Comparison of ENCODE assay signal across 12 cellular contexts in the genomic region with DNA sequence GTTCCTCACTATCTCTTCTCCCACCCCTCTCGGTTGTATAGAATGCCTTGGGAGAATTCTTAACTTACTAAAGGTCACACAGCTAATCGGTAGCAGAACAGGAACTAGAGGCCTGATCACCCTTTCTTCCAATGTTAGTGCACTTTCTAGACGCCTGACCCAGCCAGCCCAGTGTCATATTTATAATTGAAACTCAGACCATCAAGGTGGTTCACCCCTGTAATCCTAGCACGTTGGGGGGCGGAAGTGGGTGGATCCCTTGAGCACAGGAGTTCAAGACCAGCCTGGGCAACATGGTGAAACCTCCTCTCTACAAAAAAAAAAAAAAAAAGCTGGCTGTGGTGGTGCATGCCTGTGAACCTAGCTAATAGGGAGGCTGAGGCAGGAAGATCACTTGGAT. TPM values are rescaled to one million over a fixed set of nuclear protein-coding genes. Genes with fewer than 3 reads are reported as not detected.
DNase-seq lines count a peak whose midpoint lies in the region; ATAC-seq and TF ChIP-seq lines count a peak whose summit lies in the region.
"Had no signal": no experiment of that assay in that cellular context is flagged by ENCODE, and none has a peak within 500 bp of the region (broad histone marks: within the 10 kb centered on the region; RNA-seq: fewer than 3 reads in every experiment).

No MANE protein-coding gene starts in this region.

- H3K27me3 Mint-ChIP-seq in activated T-cell treated with anti-CD3 and anti-CD28 coated beads, Interleukin-2, amount 50 U/mL, for 4 hours (ENCODE audit: low read depth): no peaks in the 10 kb centered on the region
- H3K27me3 Mint-ChIP-seq in endodermal cell (ENCODE audit: insufficient read depth): peaks cover 11% of the 10 kb centered on the region

- CTCF ChIA-PET in OCI-LY7 (lab: Charles Lee; ENCODE audit: unreplicated experiment): no interaction called here

- no peaks in the 10 kb centered on the region for H3K9me3 Mint-ChIP-seq in activated T-cell treated with anti-CD3 and anti-CD28 coated beads, Interleukin-2, amount 50 U/mL, for 4 hours
- H3K9me3 Mint-ChIP-seq in endodermal cell: no peaks in the 10 kb centered on the region

- H2AFZ ChIP-seq in OCI-LY7 (ENCODE audit: low read length): peak overlapping the region; percentile 14; the same call in 1 of the 2 replicates

- peaks cover 41% of the 10 kb centered on the region for H3K4me1 Mint-ChIP-seq in activated T-cell treated with anti-CD3 and anti-CD28 coated beads, Interleukin-2, amount 50 U/mL, for 4 hours (ENCODE audit: low read depth)
- H3K4me1 Mint-ChIP-seq in endodermal cell: peaks cover 12% of the 10 kb centered on the region

- H3K9me2 ChIP-seq in OCI-LY7 (ENCODE audit: insufficient read depth, low read length): no peaks in the 10 kb centered on the region

- H3K9ac ChIP-seq in endodermal cell (ENCODE audit: extremely low read depth, low read length, poor library complexity, severe bottlenecking) (no peak overlapping the region), skeletal muscle satellite cell (ENCODE audit: low read depth, low read length) (no peak overlapping the region)

- H3K4me1 ChIP-seq in OCI-LY7 (ENCODE audit: insufficient read depth, low read length, poor library complexity, severe bottlenecking): peaks cover 29% of the 10 kb centered on the region
- no peaks in the 10 kb centered on the region for H3K4me1 ChIP-seq in endodermal cell (ENCODE audit: control insufficient read depth, insufficient read depth, low read length)
- peaks cover 12% of the 10 kb centered on the region for H3K4me1 ChIP-seq in skeletal muscle satellite cell (ENCODE audit: control insufficient read depth, insufficient read depth, low read length)
- H3K4me1 ChIP-seq in gastroesophageal sphincter: peaks cover 0 to 52% (median 8%) of the 10 kb centered on the region in 3 donors
- H3K4me1 ChIP-seq: prostate gland had no signal

- H3K27ac ChIP-seq in OCI-LY7 (ENCODE audit: low read depth, low read length, poor library complexity, severe bottlenecking): peak overlapping the region; percentile 59
- H3K27ac ChIP-seq in endodermal cell (ENCODE audit: low read depth, low read length): no peak overlapping the region
- H3K27ac ChIP-seq in gastroesophageal sphincter: peak overlapping the region in 2 of 4 donors; percentile 35 to 93
- H3K27ac ChIP-seq: prostate gland had no signal

- peaks cover 3% of the 10 kb centered on the region for H3K36me3 Mint-ChIP-seq in activated T-cell treated with anti-CD3 and anti-CD28 coated beads, Interleukin-2, amount 50 U/mL, for 4 hours (ENCODE audit: insufficient read depth)
- H3K36me3 Mint-ChIP-seq in endodermal cell (ENCODE audit: low read depth): peaks cover 31% of the 10 kb centered on the region

- H3K27me3 ChIP-seq in endodermal cell (ENCODE audit: control insufficient read depth, insufficient read depth, low read length, poor library complexity, severe bottlenecking): no peaks in the 10 kb centered on the region
- H3K27me3 ChIP-seq in skeletal muscle satellite cell (ENCODE audit: control insufficient read depth, insufficient read depth, low read length): no peaks in the 10 kb centered on the region
- no peaks in the 10 kb centered on the region for H3K27me3 ChIP-seq in gastroesophageal sphincter
- H3K27me3 ChIP-seq: esophagus muscularis mucosa had no signal

- 86 to 88% methylated on average over 3 to 5 of the region's 5 CpGs for WGBS in endodermal cell (ENCODE audit: insufficient coverage in 1 of 2, insufficient read length in 1 of 2), 2 experiments
- 72 to 91% methylated on average over 2 to 4 of the region's 5 CpGs for WGBS in gastroesophageal sphincter (ENCODE audit: low coverage in 1 of 2), 2 donors

- no peak for ATAC-seq in activated T-cell treated with anti-CD3 and anti-CD28 coated beads, Interleukin-2, amount 50 U/mL, for 4 hours
- ATAC-seq in gastroesophageal sphincter: no peak

- BruUV-seq in OCI-LY7 (replicated peaks; lab: Mats Ljungman, UMichigan): no TSS peak

- no peak for DNase-seq in activated T-cell treated with anti-CD3 and anti-CD28 coated beads, Interleukin-2, amount 50 U/mL, for 4 hours
- no peak for DNase-seq in activated T-cell treated with anti-CD3 and anti-CD28 coated beads, Interleukin-2, amount 50 U/mL, for 1 hour
- DNase-seq in OCI-LY7 (ENCODE audit: low spot score) (peak; percentile 63), endodermal cell (no peak), NCI-H2081 (lab: John Stamatoyannopoulos, UW) (no peak), erythroblast (lab: John Stamatoyannopoulos, UW) (no peak)
- DNase-seq: activated CD4-positive, alpha-beta T cell treated with anti-CD3 and anti-CD28 coated beads for 1 hour had no signal

- 0 out of 2 replicates have a peak, but pooled peaks cover 9% of the 10 kb centered on the region for H4K20me1 ChIP-seq in OCI-LY7 (ENCODE audit: insufficient read depth, low read length)

- TF ChIP-seq CTCF in OCI-LY7 (conservative IDR thresholded peaks at IDR 0.05; ENCODE audit: low read length) (no peak), endodermal cell (conservative IDR thresholded peaks at IDR 0.05) (no peak), gastroesophageal sphincter (IDR thresholded peaks at IDR 0.05) (no peak)

- no peak for TF ChIP-seq POLR2A in gastroesophageal sphincter (IDR thresholded peaks at IDR 0.05)
- TF ChIP-seq POLR2A in erythroblast (IDR thresholded peaks at IDR 0.05; ENCODE audit: low read length): no peak

- H3K36me3 ChIP-seq in OCI-LY7 (ENCODE audit: insufficient read depth, low read length): peaks cover 21% of the 10 kb centered on the region
- H3K36me3 ChIP-seq in endodermal cell (ENCODE audit: control insufficient read depth, insufficient read depth, low read length): peaks cover 19% of the 10 kb centered on the region
- peaks cover 7% of the 10 kb centered on the region for H3K36me3 ChIP-seq in skeletal muscle satellite cell (ENCODE audit: insufficient read depth, low read length)
- H3K36me3 ChIP-seq in gastroesophageal sphincter: no peaks in the 10 kb centered on the region
- H3K36me3 ChIP-seq: esophagus muscularis mucosa, prostate gland had no signal

- intact Hi-C loops in OCI-LY7 (cut with micrococcal nuclease; ENCODE audit: unreplicated experiment): loop anchor here (5.0 kb wide), 2 partner anchors 215 to 450 kb away; partner anchors contain the start of genes PARP11 and RAD51AP1

- peak overlapping the region; percentile 85 for H3K4me3 ChIP-seq in OCI-LY7 (ENCODE audit: low read depth, low read length, poor library complexity, severe bottlenecking)
- peak overlapping the region; percentile 93 for H3K4me3 ChIP-seq in endodermal cell (ENCODE audit: low read length)
- peak overlapping the region; percentile 94 for H3K4me3 ChIP-seq in skeletal muscle satellite cell (ENCODE audit: low read length)
- no peak overlapping the region for H3K4me3 ChIP-seq in gastroesophageal sphincter
- H3K4me3 ChIP-seq: prostate gland had no signal

- peak overlapping the region; percentile 96 for H3K4me3 Mint-ChIP-seq in activated T-cell treated with anti-CD3 and anti-CD28 coated beads, Interleukin-2, amount 50 U/mL, for 4 hours
- H3K4me3 Mint-ChIP-seq in endodermal cell: peak overlapping the region; percentile 91

- H3K4me2 ChIP-seq in OCI-LY7 (ENCODE audit: low read length) (peak overlapping the region; percentile 84), skeletal muscle satellite cell (ENCODE audit: low read length) (peak overlapping the region; percentile 79)

- no peaks in the 10 kb centered on the region for H3K9me3 ChIP-seq in OCI-LY7 (ENCODE audit: low read length)
- no peaks in the 10 kb centered on the region for H3K9me3 ChIP-seq in endodermal cell (ENCODE audit: control insufficient read depth, low read length)
- no peaks in the 10 kb centered on the region for H3K9me3 ChIP-seq in skeletal muscle satellite cell (replicated peaks; ENCODE audit: low read length)
- H3K9me3 ChIP-seq in gastroesophageal sphincter: no peaks in the 10 kb centered on the region
- H3K9me3 ChIP-seq: esophagus muscularis mucosa, prostate gland had no signal

- H3K79me2 ChIP-seq in OCI-LY7 (ENCODE audit: insufficient read depth, low read depth, low read length): peaks cover 66% of the 10 kb centered on the region; the same call in 1 of the 2 replicates

- TF ChIP-seq EP300 in gastroesophageal sphincter (IDR thresholded peaks at IDR 0.05): no peak

- peak overlapping the region; percentile 8 for H3K27ac Mint-ChIP-seq in endodermal cell

- POLR2A ChIA-PET in OCI-LY7 (lab: Charles Lee): interaction anchor here (0.5 to 2.0 kb wide), 9 partner anchors 8 to 548 kb away, joined by 3 to 6 read pairs (median 3); partner anchors contain the start of genes AKAP3, NDUFA9 and PARP11

RNA-seq across cellular contexts. Expression of gene TIGAR, which starts 1.8 kb away (rescaled TPM):
- 10 to 100 TPM; 12.3 to 21.3 (median 17.8) TPM for total RNA-seq in activated T-cell treated with anti-CD3 and anti-CD28 coated beads, Interleukin-2, amount 50 U/mL, for 4 hours
- 8.0 and 15.4 TPM in 2 replicates for total RNA-seq in OCI-LY7 (2014; rRNA removed; shearing (Covaris generic))
- total RNA-seq in OCI-LY7 (2022) (18.2 and 24.7 TPM in 2 replicates), endodermal cell (10 to 100 TPM; 19.2 to 41.3 TPM), gastroesophageal sphincter (10 to 100 TPM in 2 of 4 donors, 1 to 10 TPM in 2; 4.6 to 10.5 (median 8.5) TPM)
- polyA plus RNA-seq in endodermal cell (2013, experiment 1 of 2): 7.7 TPM
- 8.9 TPM for polyA plus RNA-seq in endodermal cell (2013, experiment 2 of 2)
- 9.6 and 9.8 TPM in 2 replicates for total RNA-seq in skeletal muscle satellite cell (2012; rRNA removed)

RNA-seq across cellular contexts. Expression of gene CCND2, which starts 49.2 kb away (rescaled TPM):
- 1,000 to 10,000 TPM in 1 of 3 donors, 100 to 1,000 TPM in 2; 867 to 1,094 (median 990) TPM for total RNA-seq in activated T-cell treated with anti-CD3 and anti-CD28 coated beads, Interleukin-2, amount 50 U/mL, for 4 hours
- total RNA-seq in OCI-LY7 (2014; rRNA removed; shearing (Covaris generic)): not detected in 2 replicates
- total RNA-seq in OCI-LY7 (2022) (not detected in 2 replicates), endodermal cell (100 to 1,000 TPM; 286 to 362 TPM), gastroesophageal sphincter (100 to 1,000 TPM; 106 to 149 (median 136) TPM)
- 86.6 TPM for polyA plus RNA-seq in endodermal cell (2013, experiment 1 of 2)
- 81.3 TPM for polyA plus RNA-seq in endodermal cell (2013, experiment 2 of 2)
- 123 and 147 TPM in 2 replicates for total RNA-seq in skeletal muscle satellite cell (2012; rRNA removed)

RNA-seq across cellular contexts. Expression of gene FGF23, which starts 56.7 kb away (rescaled TPM):
- not detected for total RNA-seq in activated T-cell treated with anti-CD3 and anti-CD28 coated beads, Interleukin-2, amount 50 U/mL, for 4 hours
- 0.16 TPM in 1 of 2 replicates, not detected in the other for total RNA-seq in OCI-LY7 (2014; rRNA removed; shearing (Covaris generic))
- total RNA-seq in OCI-LY7 (2022): not detected in 2 replicates
- total RNA-seq in endodermal cell: under 1 TPM; 0.33 to 0.44 TPM
- polyA plus RNA-seq in endodermal cell (2013, experiment 1 of 2): 0.39 TPM
- 0.29 TPM for polyA plus RNA-seq in endodermal cell (2013, experiment 2 of 2)
- total RNA-seq in skeletal muscle satellite cell (2012; rRNA removed): not detected in 2 replicates
- total RNA-seq in gastroesophageal sphincter: not detected
- total RNA-seq: esophagus muscularis mucosa, kidney epithelial cell, prostate gland had no signal

Comparison
In these comparisons a context has a peak if more than half of its experiments do, and no peak if none do; other contexts are left out.
1. H3K4me3 ChIP-seq: peak in OCI-LY7 (single experiment), endodermal cell (single experiment) and skeletal muscle satellite cell (single experiment); none in gastroesophageal sphincter (0 of 2).
2. RNA of gene CCND2, which starts 49.2 kb away (total RNA-seq): 867 to 1,094 TPM in activated T-cell treated with anti-CD3 and anti-CD28 coated beads, Interleukin-2, amount 50 U/mL, for 4 hours, 286 to 362 TPM in endodermal cell and 106 to 149 TPM in gastroesophageal sphincter; not detected in OCI-LY7; every median in the first group is over 10 times any median in the second.